Comparison of ENCODE assay signal across 12 cellular contexts in genomic region chr12:131499864-131500190, GRCh38.
"Had no signal": no experiment of that assay in that cellular context is flagged by ENCODE, and none has a peak within 500 bp of the region (broad histone marks: within the 10 kb centered on the region; RNA-seq: fewer than 3 reads in every experiment).

No MANE protein-coding gene starts in this region.

- H3K27ac Mint-ChIP-seq: activated CD4-positive, alpha-beta memory T cell treated with anti-CD3 and anti-CD28 coated beads for 36 hours; activated naive CD8-positive, alpha-beta T cell treated with anti-CD3 and anti-CD28 coated beads for 36 hours had no signal

- H3K36me3 Mint-ChIP-seq: activated CD4-positive, alpha-beta memory T cell treated with anti-CD3 and anti-CD28 coated beads for 36 hours; activated naive CD8-positive, alpha-beta T cell treated with anti-CD3 and anti-CD28 coated beads for 36 hours; immature natural killer cell; naive B cell had no signal

- DNase-seq: activated CD4-positive, alpha-beta memory T cell treated with anti-CD3 and anti-CD28 coated beads for 36 hours; activated CD4-positive, alpha-beta T cell treated with anti-CD3 and anti-CD28 coated beads for 4 hours; activated naive CD4-positive, alpha-beta T cell; activated naive CD8-positive, alpha-beta T cell treated with anti-CD3 and anti-CD28 coated beads for 36 hours; amniotic stem cell; dermis blood vessel endothelial cell; effector memory CD4-positive, alpha-beta T cell; immature natural killer cell; left ventricle myocardium superior; naive B cell; substantia nigra had no signal

- H3K4me3 Mint-ChIP-seq: activated CD4-positive, alpha-beta memory T cell treated with anti-CD3 and anti-CD28 coated beads for 36 hours; activated naive CD8-positive, alpha-beta T cell treated with anti-CD3 and anti-CD28 coated beads for 36 hours; immature natural killer cell; naive B cell; neural crest cell had no signal

- H3K9me3 Mint-ChIP-seq: activated naive CD8-positive, alpha-beta T cell treated with anti-CD3 and anti-CD28 coated beads for 36 hours; immature natural killer cell; neural crest cell had no signal

- H3K4me1 Mint-ChIP-seq: immature natural killer cell, naive B cell, neural crest cell had no signal
